1 cellular context compared by ENCODE assay signal in the genomic region with DNA sequence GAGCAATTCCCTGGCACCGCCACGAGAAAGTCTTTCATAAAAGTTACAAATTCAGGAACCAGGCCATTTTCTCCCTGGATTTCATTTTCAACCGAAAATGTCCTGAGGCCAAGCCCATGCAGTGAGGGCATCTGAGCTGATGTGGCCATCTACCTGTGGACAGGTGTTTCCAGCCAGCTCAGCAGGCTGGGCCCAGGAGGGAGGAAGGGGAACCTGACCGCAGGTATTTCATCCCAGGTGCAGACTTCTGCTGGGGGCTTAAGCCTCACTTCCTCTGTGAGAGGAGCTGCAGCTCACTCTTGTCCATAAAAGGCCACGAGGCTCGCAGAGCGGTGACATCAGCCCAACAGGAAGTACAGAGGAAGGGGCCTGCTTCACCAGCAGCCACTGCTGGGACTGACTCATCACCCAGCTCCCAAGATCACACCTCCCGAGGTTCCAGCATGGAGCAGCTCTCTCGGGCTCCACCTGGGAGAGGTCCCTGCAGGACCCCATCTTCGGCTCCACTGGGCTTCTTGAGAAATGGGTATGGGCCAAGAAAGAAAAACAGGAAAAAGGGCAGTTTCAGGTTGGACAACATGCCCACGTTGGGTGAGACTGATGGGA.
TF ChIP-seq lines count a peak whose summit lies in the region.

No MANE protein-coding gene starts in this region.

TF ChIP-seq in K562, 482 proteins besides CTCF, POLR2A, EP300 and RAD21 (continued from another document and continues in another):
- TF ChIP-seq, protein P1, sequence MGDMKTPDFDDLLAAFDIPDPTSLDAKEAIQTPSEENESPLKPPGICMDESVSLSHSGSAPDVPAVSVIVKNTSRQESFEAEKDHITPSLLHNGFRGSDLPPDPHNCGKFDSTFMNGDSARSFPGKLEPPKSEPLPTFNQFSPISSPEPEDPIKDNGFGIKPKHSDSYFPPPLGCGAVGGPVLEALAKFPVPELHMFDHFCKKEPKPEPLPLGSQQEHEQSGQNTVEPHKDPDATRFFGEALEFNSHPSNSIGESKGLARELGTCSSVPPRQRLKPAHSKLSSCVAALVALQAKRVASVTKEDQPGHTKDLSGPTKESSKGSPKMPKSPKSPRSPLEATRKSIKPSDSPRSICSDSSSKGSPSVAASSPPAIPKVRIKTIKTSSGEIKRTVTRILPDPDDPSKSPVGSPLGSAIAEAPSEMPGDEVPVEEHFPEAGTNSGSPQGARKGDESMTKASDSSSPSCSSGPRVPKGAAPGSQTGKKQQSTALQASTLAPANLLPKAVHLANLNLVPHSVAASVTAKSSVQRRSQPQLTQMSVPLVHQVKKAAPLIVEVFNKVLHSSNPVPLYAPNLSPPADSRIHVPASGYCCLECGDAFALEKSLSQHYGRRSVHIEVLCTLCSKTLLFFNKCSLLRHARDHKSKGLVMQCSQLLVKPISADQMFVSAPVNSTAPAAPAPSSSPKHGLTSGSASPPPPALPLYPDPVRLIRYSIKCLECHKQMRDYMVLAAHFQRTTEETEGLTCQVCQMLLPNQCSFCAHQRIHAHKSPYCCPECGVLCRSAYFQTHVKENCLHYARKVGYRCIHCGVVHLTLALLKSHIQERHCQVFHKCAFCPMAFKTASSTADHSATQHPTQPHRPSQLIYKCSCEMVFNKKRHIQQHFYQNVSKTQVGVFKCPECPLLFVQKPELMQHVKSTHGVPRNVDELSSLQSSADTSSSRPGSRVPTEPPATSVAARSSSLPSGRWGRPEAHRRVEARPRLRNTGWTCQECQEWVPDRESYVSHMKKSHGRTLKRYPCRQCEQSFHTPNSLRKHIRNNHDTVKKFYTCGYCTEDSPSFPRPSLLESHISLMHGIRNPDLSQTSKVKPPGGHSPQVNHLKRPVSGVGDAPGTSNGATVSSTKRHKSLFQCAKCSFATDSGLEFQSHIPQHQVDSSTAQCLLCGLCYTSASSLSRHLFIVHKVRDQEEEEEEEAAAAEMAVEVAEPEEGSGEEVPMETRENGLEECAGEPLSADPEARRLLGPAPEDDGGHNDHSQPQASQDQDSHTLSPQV (IDR thresholded peaks at IDR 0.05), result peak; percentile 95
- TF ChIP-seq ZNF444 (CRISPR knock-in tag; IDR thresholded peaks at IDR 0.05), result no peak
- TF ChIP-seq ZKSCAN8 (CRISPR knock-in tag; IDR thresholded peaks at IDR 0.05), result peak; percentile 22; the same call in 1 of the 2 replicates
- peak; percentile 44 for TF ChIP-seq ZFP36 (IDR thresholded peaks at IDR 0.05; ENCODE audit: low read depth, low read length, partially characterized antibody)
- peak; percentile 23; the same call in 1 of the 2 replicates for TF ChIP-seq MTA1 (IDR thresholded peaks at IDR 0.05; ENCODE audit: borderline replicate concordance)
- peak; percentile 71 for TF ChIP-seq ETV5 (CRISPR knock-in tag; IDR thresholded peaks at IDR 0.05; ENCODE audit: low read depth)
- TF ChIP-seq ZBTB12 (CRISPR knock-in tag; IDR thresholded peaks at IDR 0.05), result 0 out of 2 replicates have a peak, but pooled peaks have one; percentile 12
- no peak; the same call in 1 of the 2 replicates for TF ChIP-seq KLF6 (CRISPR knock-in tag; IDR thresholded peaks at IDR 0.05; ENCODE audit: borderline replicate concordance)
- TF ChIP-seq FOSL1 (tag; conservative IDR thresholded peaks at IDR 0.05), result peak; percentile 88
- TF ChIP-seq CREM (IDR thresholded peaks at IDR 0.05; ENCODE audit: low read depth), result peak; percentile 59
- peak; percentile 4; the same call in 1 of the 2 replicates for TF ChIP-seq SMAD3 (CRISPR knock-in tag; conservative IDR thresholded peaks at IDR 0.05)
- TF ChIP-seq CEBPG (CRISPR knock-in tag; IDR thresholded peaks at IDR 0.05), result peak; percentile 64
- TF ChIP-seq CEBPG (tag; conservative IDR thresholded peaks at IDR 0.05 in 1 of 2, IDR thresholded peaks at IDR 0.05 in 1 of 2), result 0 out of 4 replicates have a peak, but pooled peaks of 1 of the 2 experiments have one; percentile 11
- no peak for TF ChIP-seq HIVEP1 (CRISPR knock-in tag; IDR thresholded peaks at IDR 0.05)
- peak; percentile 93 for TF ChIP-seq ZNF584 (CRISPR knock-in tag; IDR thresholded peaks at IDR 0.05; ENCODE audit: low read depth)
- no peak for TF ChIP-seq ATF2 (CRISPR knock-in tag; IDR thresholded peaks at IDR 0.05)
- no peak for TF ChIP-seq WHSC1 (IDR thresholded peaks at IDR 0.05; ENCODE audit: low read length)
- peak; percentile 74 for TF ChIP-seq EP400 (IDR thresholded peaks at IDR 0.05)
- no peak for TF ChIP-seq HNRNPLL (IDR thresholded peaks at IDR 0.05; ENCODE audit: low read depth, low read length, poor library complexity, severe bottlenecking)
- TF ChIP-seq ATF1 (CRISPR knock-in tag; IDR thresholded peaks at IDR 0.05), result no peak
- TF ChIP-seq ATF1 (tag; IDR thresholded peaks at IDR 0.05), result peak; percentile 50; the same call in 1 of the 2 replicates
- peak; percentile 84 for TF ChIP-seq SPI1 (IDR thresholded peaks at IDR 0.05; ENCODE audit: borderline replicate concordance, low read depth, low read length)
- TF ChIP-seq FOXA1 (IDR thresholded peaks at IDR 0.05; ENCODE audit: borderline replicate concordance), result no peak
- TF ChIP-seq ZBTB17 (CRISPR knock-in tag; IDR thresholded peaks at IDR 0.05), result no peak
- no peak for TF ChIP-seq POLR3A (IDR thresholded peaks at IDR 0.05; ENCODE audit: borderline replicate concordance, extremely low read depth, insufficient read depth, insufficient read length)
- peak; percentile 84 for TF ChIP-seq BACH1 (tag; IDR thresholded peaks at IDR 0.05)
- no peak for TF ChIP-seq SNRNP70 (optimal IDR thresholded peaks at IDR 0.05; ENCODE audit: low read depth, low read length)
- TF ChIP-seq ZNF589 (CRISPR knock-in tag; IDR thresholded peaks at IDR 0.05; ENCODE audit: low read depth), result peak; percentile 83
- no peak for TF ChIP-seq EZH2 (IDR thresholded peaks at IDR 0.05; ENCODE audit: borderline replicate concordance, low read depth, low read length)
- no peak for TF ChIP-seq CREB1 (IDR thresholded peaks at IDR 0.05)
- TF ChIP-seq CREB1 (CRISPR knock-in tag; IDR thresholded peaks at IDR 0.05), result no peak
- TF ChIP-seq L3MBTL2 (IDR thresholded peaks at IDR 0.05), result peak; percentile 94
- peak in 1 of 2 experiments; percentile 31; a peak in 1 of 4 replicates for TF ChIP-seq RCOR1 (IDR thresholded peaks at IDR 0.05; ENCODE audit: borderline replicate concordance in 1 of 2, low read depth in 2 of 2, low read length in 2 of 2)
- TF ChIP-seq, protein P2, sequence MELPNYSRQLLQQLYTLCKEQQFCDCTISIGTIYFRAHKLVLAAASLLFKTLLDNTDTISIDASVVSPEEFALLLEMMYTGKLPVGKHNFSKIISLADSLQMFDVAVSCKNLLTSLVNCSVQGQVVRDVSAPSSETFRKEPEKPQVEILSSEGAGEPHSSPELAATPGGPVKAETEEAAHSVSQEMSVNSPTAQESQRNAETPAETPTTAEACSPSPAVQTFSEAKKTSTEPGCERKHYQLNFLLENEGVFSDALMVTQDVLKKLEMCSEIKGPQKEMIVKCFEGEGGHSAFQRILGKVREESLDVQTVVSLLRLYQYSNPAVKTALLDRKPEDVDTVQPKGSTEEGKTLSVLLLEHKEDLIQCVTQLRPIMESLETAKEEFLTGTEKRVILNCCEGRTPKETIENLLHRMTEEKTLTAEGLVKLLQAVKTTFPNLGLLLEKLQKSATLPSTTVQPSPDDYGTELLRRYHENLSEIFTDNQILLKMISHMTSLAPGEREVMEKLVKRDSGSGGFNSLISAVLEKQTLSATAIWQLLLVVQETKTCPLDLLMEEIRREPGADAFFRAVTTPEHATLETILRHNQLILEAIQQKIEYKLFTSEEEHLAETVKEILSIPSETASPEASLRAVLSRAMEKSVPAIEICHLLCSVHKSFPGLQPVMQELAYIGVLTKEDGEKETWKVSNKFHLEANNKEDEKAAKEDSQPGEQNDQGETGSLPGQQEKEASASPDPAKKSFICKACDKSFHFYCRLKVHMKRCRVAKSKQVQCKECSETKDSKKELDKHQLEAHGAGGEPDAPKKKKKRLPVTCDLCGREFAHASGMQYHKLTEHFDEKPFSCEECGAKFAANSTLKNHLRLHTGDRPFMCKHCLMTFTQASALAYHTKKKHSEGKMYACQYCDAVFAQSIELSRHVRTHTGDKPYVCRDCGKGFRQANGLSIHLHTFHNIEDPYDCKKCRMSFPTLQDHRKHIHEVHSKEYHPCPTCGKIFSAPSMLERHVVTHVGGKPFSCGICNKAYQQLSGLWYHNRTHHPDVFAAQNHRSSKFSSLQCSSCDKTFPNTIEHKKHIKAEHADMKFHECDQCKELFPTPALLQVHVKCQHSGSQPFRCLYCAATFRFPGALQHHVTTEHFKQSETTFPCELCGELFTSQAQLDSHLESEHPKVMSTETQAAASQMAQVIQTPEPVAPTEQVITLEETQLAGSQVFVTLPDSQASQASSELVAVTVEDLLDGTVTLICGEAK (IDR thresholded peaks at IDR 0.05), result 0 out of 2 replicates have a peak, but pooled peaks have one; percentile 33
- TF ChIP-seq, protein P2 (CRISPR knock-in tag; IDR thresholded peaks at IDR 0.05), result no peak
- TF ChIP-seq E2F6 (IDR thresholded peaks at IDR 0.05; ENCODE audit: borderline replicate concordance in 1 of 2, extremely low read depth in 1 of 2, insufficient read depth in 1 of 2, insufficient read length in 1 of 2, low read depth in 1 of 2, low read length in 1 of 2, poor library complexity in 1 of 2, severe bottlenecking in 1 of 2), result peak; percentile 21 to 68
